Comparison of ENCODE assay signal across 9 cellular contexts in genomic region chr2:1817256-1818127, GRCh38.
DNase-seq lines count a peak whose midpoint lies in the region; TF ChIP-seq lines count a peak whose summit lies in the region.
"Had no signal": no experiment of that assay in that cellular context is flagged by ENCODE, and none has a peak within 500 bp of the region (broad histone marks: within the 10 kb centered on the region; RNA-seq: fewer than 3 reads in every experiment).

No MANE protein-coding gene starts in this region.

- DNase-seq in NCI-H146 (lab: John Stamatoyannopoulos, UW) (peak; percentile 47), mesenchymal stem cell (peak; percentile 67), NCI-H524 treated with DMSO at 0.1 percent for 48 hours (lab: John Stamatoyannopoulos, UW) (no peak)
- DNase-seq in activated CD4-positive, alpha-beta memory T cell treated with anti-CD3 and anti-CD28 coated beads for 36 hours = peak; percentile 58
- peak; percentile 38 for DNase-seq in effector CD8-positive, alpha-beta T cell (lab: John Stamatoyannopoulos, UW)
- peak; percentile 8 to 44 (median 18) for DNase-seq in stimulated activated CD4-positive, alpha-beta T cell treated with anti-CD3 and anti-CD28 coated beads, TNF-alpha, amount 100 ng/mL, for 48 hours (ENCODE audit: low read depth in 3 of 3)

- intact Hi-C loops in activated CD4-positive, alpha-beta memory T cell treated with anti-CD3 and anti-CD28 coated beads for 36 hours (cut with micrococcal nuclease) = no loop called here

- H3K23ac ChIP-seq in mesenchymal stem cell (ENCODE audit: low read length in 2 of 2) = no peak overlapping the region

- H3K27ac ChIP-seq in HEK293 (ENCODE audit: extremely low read depth, low read depth, low read length) (no peak overlapping the region), mesenchymal stem cell (ENCODE audit: low read length, poor library complexity, severe bottlenecking) (peak overlapping the region; percentile 85)

- H3K27me3 ChIP-seq in mesenchymal stem cell (ENCODE audit: control insufficient read depth in 1 of 2, insufficient read depth in 1 of 2, low read length in 2 of 2) = peaks cover 0 to 29% of the 10 kb centered on the region in 2 experiments

- peak overlapping the region; percentile 49 for H2AK5ac ChIP-seq in mesenchymal stem cell (ENCODE audit: low read length, severe bottlenecking)

- peak; percentile 98 for TF ChIP-seq CTCF in GM12875 (IDR thresholded peaks at IDR 0.05; ENCODE audit: borderline replicate concordance, insufficient read depth, low read depth, low read length)
- TF ChIP-seq CTCF in HEK293 (tag by site-specific recombination; IDR thresholded peaks at IDR 0.05) = peak; percentile 83

- H3K9me3 Mint-ChIP-seq in activated CD4-positive, alpha-beta memory T cell treated with anti-CD3 and anti-CD28 coated beads for 36 hours = no peaks in the 10 kb centered on the region
- H3K9me3 Mint-ChIP-seq: stimulated activated naive CD8-positive, alpha-beta T cell treated with anti-CD3 and anti-CD28 coated beads, Interleukin-15, Interleukin-2, amounts not matched to agents 100 ng/mL and 50 ng/mL, for 24 hours had no signal

- no peaks in the 10 kb centered on the region for H3K36me3 Mint-ChIP-seq in activated CD4-positive, alpha-beta memory T cell treated with anti-CD3 and anti-CD28 coated beads for 36 hours

- no peak overlapping the region for H4K91ac ChIP-seq in mesenchymal stem cell (ENCODE audit: low read length)

- H3K36me3 ChIP-seq in HEK293 (ENCODE audit: control insufficient read depth in 2 of 2, insufficient read depth in 1 of 2, low read length in 2 of 2) (no peaks in the 10 kb centered on the region), mesenchymal stem cell (ENCODE audit: control insufficient read depth in 1 of 2, insufficient read depth in 2 of 2, low read depth in 1 of 2, low read length in 2 of 2) (no peaks in the 10 kb centered on the region)

- H2BK15ac ChIP-seq in mesenchymal stem cell (ENCODE audit: low read depth, poor library complexity, severe bottlenecking) = no peak overlapping the region

- H2AFZ ChIP-seq in mesenchymal stem cell (ENCODE audit: low read depth, low read length) = peak overlapping the region; percentile 10

- no peak overlapping the region for H2BK5ac ChIP-seq in mesenchymal stem cell (ENCODE audit: low read depth, low read length, poor library complexity, severe bottlenecking)

- H3K4me3 ChIP-seq in GM12875 (ENCODE audit: low read depth, low read length) = no peak overlapping the region
- no peak overlapping the region for H3K4me3 ChIP-seq in HEK293 (ENCODE audit: low read depth, low read length)
- H3K4me3 ChIP-seq in mesenchymal stem cell (ENCODE audit: insufficient read depth in 1 of 2, low read depth in 1 of 2, low read length in 2 of 2) = peak overlapping the region in 1 of 2 experiments; percentile 25

- H3K9me3 ChIP-seq in HEK293 (ENCODE audit: control insufficient read depth, insufficient read depth, low read depth, low read length) = no peaks in the 10 kb centered on the region
- no peaks in the 10 kb centered on the region for H3K9me3 ChIP-seq in mesenchymal stem cell (ENCODE audit: control insufficient read depth, low read length)

- POLR2A ChIA-PET in HEK293 (lab: Yijun Ruan, JAX) = no interaction called here
- POLR2A ChIA-PET in activated CD4-positive, alpha-beta memory T cell treated with anti-CD3 and anti-CD28 coated beads for 36 hours (lab: Charles Lee) = no interaction called here

- CTCF ChIA-PET in HEK293 (lab: Yijun Ruan, JAX) = interaction anchor here (0.6 to 2.9 kb wide), 31 partner anchors 11 to 1727 kb away, joined by 3 to 12 read pairs (median 3); no protein-coding TSS in a partner anchor
- CTCF ChIA-PET in activated CD4-positive, alpha-beta memory T cell treated with anti-CD3 and anti-CD28 coated beads for 36 hours (lab: Charles Lee) = interaction anchor here (0.5 to 1.5 kb wide), 2 partner anchors 9 to 912 kb away, joined by 3 to 4 read pairs; no protein-coding TSS in a partner anchor

- no peak overlapping the region for H2BK12ac ChIP-seq in mesenchymal stem cell (ENCODE audit: low read length in 2 of 2)

- no peak overlapping the region for H3K4ac ChIP-seq in mesenchymal stem cell (ENCODE audit: low read depth in 1 of 2, low read length in 2 of 2)

- H3K27ac Mint-ChIP-seq in activated CD4-positive, alpha-beta memory T cell treated with anti-CD3 and anti-CD28 coated beads for 36 hours = no peak overlapping the region
- H3K27ac Mint-ChIP-seq: stimulated activated naive CD8-positive, alpha-beta T cell treated with anti-CD3 and anti-CD28 coated beads, Interleukin-15, Interleukin-2, amounts not matched to agents 100 ng/mL and 50 ng/mL, for 24 hours had no signal

- no peak overlapping the region for H3K18ac ChIP-seq in mesenchymal stem cell (ENCODE audit: low read depth in 1 of 2, low read length in 2 of 2)

- H3K4me3 Mint-ChIP-seq in activated CD4-positive, alpha-beta memory T cell treated with anti-CD3 and anti-CD28 coated beads for 36 hours = no peak overlapping the region
- H3K4me3 Mint-ChIP-seq: stimulated activated naive CD8-positive, alpha-beta T cell treated with anti-CD3 and anti-CD28 coated beads, Interleukin-15, Interleukin-2, amounts not matched to agents 100 ng/mL and 50 ng/mL, for 24 hours had no signal

- 21% methylated on average over 30 of the region's 36 CpGs for WGBS in mesenchymal stem cell

- no peak overlapping the region for H2BK120ac ChIP-seq in mesenchymal stem cell (ENCODE audit: low read depth, low read length)

- peak overlapping the region; percentile 50 for H3K9ac ChIP-seq in mesenchymal stem cell (ENCODE audit: low read length)

- no peak overlapping the region for H3K14ac ChIP-seq in mesenchymal stem cell (ENCODE audit: low read length in 2 of 2)

- H3K27me3 Mint-ChIP-seq in activated CD4-positive, alpha-beta memory T cell treated with anti-CD3 and anti-CD28 coated beads for 36 hours = peaks cover 2% of the 10 kb centered on the region

- peak overlapping the region; percentile 18 for H3K4me2 ChIP-seq in mesenchymal stem cell (ENCODE audit: low read length, poor library complexity, severe bottlenecking)

- peak overlapping the region; percentile 81 for H4K8ac ChIP-seq in mesenchymal stem cell (ENCODE audit: low read length)

- H3K4me1 Mint-ChIP-seq in activated CD4-positive, alpha-beta memory T cell treated with anti-CD3 and anti-CD28 coated beads for 36 hours (ENCODE audit: low read depth) = no peaks in the 10 kb centered on the region

- H3K79me1 ChIP-seq in mesenchymal stem cell (replicated peaks; ENCODE audit: low read length, poor library complexity, severe bottlenecking) = no peaks in the 10 kb centered on the region

- no peaks in the 10 kb centered on the region for H3K4me1 ChIP-seq in HEK293 (ENCODE audit: control insufficient read depth, insufficient read depth, low read length)
- peaks cover 22% of the 10 kb centered on the region for H3K4me1 ChIP-seq in mesenchymal stem cell (ENCODE audit: control insufficient read depth, insufficient read depth, low read depth, low read length)

TF ChIP-seq in HEK293, 187 proteins besides CTCF, POLR2A, EP300 and RAD21 (continues in another document):
- TF ChIP-seq HOXD13 (CRISPR knock-in tag; IDR thresholded peaks at IDR 0.05; ENCODE audit: borderline replicate concordance) (no peak), PATZ1 (tag by site-specific recombination; IDR thresholded peaks at IDR 0.05) (peak; percentile 42; the same call in 1 of the 2 replicates), GLIS2 (tag by site-specific recombination; IDR thresholded peaks at IDR 0.05) (peak; percentile 65), ZBTB26 (tag by site-specific recombination; optimal IDR thresholded peaks at IDR 0.05) (peak; percentile 9), ZNF677 (tag by site-specific recombination; IDR thresholded peaks at IDR 0.05) (no peak)
